ENCODE assay signal across 23 cellular contexts in the genomic region with DNA sequence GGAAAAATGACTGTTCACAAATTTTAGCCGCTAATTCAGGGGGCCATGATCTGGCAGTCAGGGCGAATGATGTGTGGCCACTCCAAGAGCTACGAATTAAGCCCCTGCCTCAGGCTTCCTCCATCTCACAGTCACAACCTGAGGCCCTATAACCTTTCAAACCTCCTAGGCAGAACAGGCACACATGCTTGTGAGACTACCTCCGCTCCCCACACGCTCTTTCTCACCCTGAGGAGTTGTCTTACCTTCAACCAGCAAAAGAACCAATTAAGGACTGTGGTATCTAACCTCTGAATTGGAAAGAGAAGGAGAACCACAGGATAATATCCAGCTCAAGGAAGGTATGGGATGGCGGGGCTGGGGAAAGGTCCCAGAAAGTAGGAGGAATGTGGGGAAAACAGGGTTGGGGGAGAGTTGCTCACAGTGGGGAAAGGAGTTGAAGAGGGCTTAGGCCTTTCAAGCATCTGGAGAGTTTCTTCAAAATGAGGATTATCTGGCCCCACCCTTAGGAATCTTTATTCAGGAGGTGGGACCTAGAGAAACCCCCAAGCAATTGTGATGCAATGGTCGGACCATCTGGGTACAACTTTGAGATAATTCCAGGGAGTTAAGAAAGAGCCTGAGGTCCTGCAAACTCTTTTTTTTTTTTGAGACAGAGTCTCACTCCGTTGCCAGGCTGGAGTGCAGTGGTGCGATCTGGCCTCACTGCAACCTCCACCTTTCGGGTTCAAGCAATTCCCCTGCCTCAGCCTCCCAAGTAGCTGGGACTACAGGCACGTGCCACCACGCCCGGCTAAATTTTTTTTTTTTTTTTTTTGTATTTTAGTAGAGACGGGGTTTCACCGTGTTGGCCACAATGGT. TPM values are rescaled to one million over a fixed set of nuclear protein-coding genes. Genes with fewer than 3 reads are reported as not detected.
A peak's percentile ranks its signal among the peaks of the same experiment; 100 is the strongest.
DNase-seq lines count a peak whose midpoint lies in the region; ATAC-seq, FAIRE-seq and TF ChIP-seq lines count a peak whose summit lies in the region.
"Had no signal": no experiment of that assay in that cellular context is flagged by ENCODE, and none has a peak within 500 bp of the region (broad histone marks: within the 10 kb centered on the region; RNA-seq: fewer than 3 reads in every experiment).

No MANE protein-coding gene starts in this region.

- no peaks in the 10 kb centered on the region for H3K27me3 Mint-ChIP-seq in WTC11 (ENCODE audit: low read depth)

- H3K9me3 ChIP-seq in HEK293 (ENCODE audit: control insufficient read depth, insufficient read depth, low read depth, low read length) (no peaks in the 10 kb centered on the region), iPS-18a (ENCODE audit: control insufficient read depth, low read depth, low read length) (no peaks in the 10 kb centered on the region), small intestine (ENCODE audit: control insufficient read depth, low read depth) (no peaks in the 10 kb centered on the region)
- H3K9me3 ChIP-seq: BE2C had no signal

- H3K9ac ChIP-seq in iPS-18a (ENCODE audit: low read length), result peak overlapping the region; percentile 41

- peaks cover 24% of the 10 kb centered on the region for H3K36me3 Mint-ChIP-seq in WTC11
- H3K36me3 Mint-ChIP-seq: activated naive CD8-positive, alpha-beta T cell; IgD-negative memory B cell had no signal

- no peak for DNase-seq in WTC11 (ENCODE audit: low spot score)
- DNase-seq in small intestine, result no peak
- DNase-seq in hippocampal formation (lab: John Stamatoyannopoulos, UW), result no peak
- DNase-seq in midbrain (lab: John Stamatoyannopoulos, UW), result no peak
- DNase-seq in AG20443 (ENCODE audit: low spot score), result no peak
- DNase-seq: activated CD4-positive, alpha-beta T cell treated with anti-CD3 and anti-CD28 coated beads, Interleukin-2, amount 50 U/mL, for 1 hour; activated T-cell treated with anti-CD3 and anti-CD28 coated beads, Interleukin-2, amount 50 U/mL, for 4 hours; BE2C; brain microvascular endothelial cell; GDM1; MV-4-11; NCI-H2029; NCI-H526; stimulated activated CD4-positive, alpha-beta T cell treated with anti-CD3 and anti-CD28 coated beads, Interleukin-4, amount 100 ng/mL, for 4 hours; stimulated activated CD8-positive, alpha-beta memory T cell treated with anti-CD3 and anti-CD28 coated beads, Interleukin-4, amount 100 ng/mL, for 48 hours; T1000 had no signal

- H3K9me3 Mint-ChIP-seq in WTC11, result no peaks in the 10 kb centered on the region
- H3K9me3 Mint-ChIP-seq: activated T-cell treated with anti-CD3 and anti-CD28 coated beads, Interleukin-2, amount 50 U/mL, for 4 hours had no signal

- POLR2A ChIA-PET in HEK293 (lab: Yijun Ruan, JAX) (no interaction called here), WTC11 (lab: Charles Lee) (interaction anchor here (0.6 to 1.0 kb wide), 3 partner anchors 15 to 27 kb away, joined by 3 to 5 read pairs (median 4); no protein-coding TSS in a partner anchor)

- TF ChIP-seq CTCF in HEK293 (tag by site-specific recombination; IDR thresholded peaks at IDR 0.05), result no peak
- no peak for TF ChIP-seq CTCF in WTC11 (IDR thresholded peaks at IDR 0.05)

- CTCF ChIA-PET in HEK293 (lab: Yijun Ruan, JAX) (interaction anchor here (0.7 kb wide), 3 partner anchors 8 to 57 kb away, joined by 3 to 5 read pairs (median 3); no protein-coding TSS in a partner anchor), WTC11 (lab: Charles Lee) (interaction anchor here (0.6 to 1.2 kb wide), 4 partner anchors 34 to 191 kb away, joined by 3 to 4 read pairs (median 3); no protein-coding TSS in a partner anchor)

- no peak for FAIRE-seq in small intestine (lab: Jason Lieb, UNC)
- FAIRE-seq: D721Med, GM12891 had no signal

- H3K4me3 ChIP-seq in HEK293 (ENCODE audit: low read depth, low read length) (no peak overlapping the region), iPS-18a (ENCODE audit: low read length) (peak overlapping the region; percentile 32), small intestine (ENCODE audit: low read depth in 1 of 2, low read length in 2 of 2) (no peak overlapping the region)

- ATAC-seq in WTC11, result peak; percentile 45
- ATAC-seq: activated T-cell treated with anti-CD3 and anti-CD28 coated beads, Interleukin-2, amount 50 U/mL, for 4 hours had no signal

- H3K27ac ChIP-seq in HEK293 (ENCODE audit: extremely low read depth, low read depth, low read length) (no peak overlapping the region), iPS-18a (ENCODE audit: low read length) (peak overlapping the region; percentile 89), small intestine (ENCODE audit: low read depth in 1 of 2, low read length in 1 of 2) (peak overlapping the region; percentile 40 to 52)
- H3K27ac ChIP-seq: brain microvascular endothelial cell had no signal

- H3K27ac Mint-ChIP-seq in WTC11, result peak overlapping the region; percentile 95
- H3K27ac Mint-ChIP-seq: activated naive CD8-positive, alpha-beta T cell; IgD-negative memory B cell had no signal

- H3K36me3 ChIP-seq in HEK293 (ENCODE audit: control insufficient read depth in 2 of 2, insufficient read depth in 1 of 2, low read length in 2 of 2), result no peaks in the 10 kb centered on the region
- H3K36me3 ChIP-seq in iPS-18a (ENCODE audit: control insufficient read depth, low read depth, low read length), result peaks cover 19% of the 10 kb centered on the region
- H3K36me3 ChIP-seq in small intestine (ENCODE audit: control insufficient read depth in 2 of 2, insufficient read depth in 2 of 2, low read length in 2 of 2), result peaks cover 0 to 4% of the 10 kb centered on the region in 2 donors
- H3K36me3 ChIP-seq: brain microvascular endothelial cell had no signal

- H3K27me3 ChIP-seq in iPS-18a (ENCODE audit: control insufficient read depth, insufficient read depth, low read length) (no peaks in the 10 kb centered on the region), small intestine (ENCODE audit: control insufficient read depth in 2 of 2, insufficient read depth in 2 of 2, low read length in 2 of 2) (peaks cover 0 to 18% of the 10 kb centered on the region in 2 donors)
- H3K27me3 ChIP-seq: dorsolateral prefrontal cortex had no signal

- peak overlapping the region; percentile 41 for H3K4me3 Mint-ChIP-seq in WTC11
- H3K4me3 Mint-ChIP-seq: activated naive CD8-positive, alpha-beta T cell; activated T-cell treated with anti-CD3 and anti-CD28 coated beads, Interleukin-2, amount 50 U/mL, for 4 hours had no signal

- H3K4me1 ChIP-seq in HEK293 (ENCODE audit: control insufficient read depth, insufficient read depth, low read length), result peaks cover 3% of the 10 kb centered on the region; the same call in 1 of the 2 replicates
- peaks cover 44% of the 10 kb centered on the region for H3K4me1 ChIP-seq in iPS-18a (ENCODE audit: control insufficient read depth, low read depth, low read length)
- peaks cover 10 to 19% of the 10 kb centered on the region in 2 donors for H3K4me1 ChIP-seq in small intestine (ENCODE audit: control insufficient read depth in 2 of 2, insufficient read depth in 1 of 2, low read depth in 1 of 2, low read length in 1 of 2)
- H3K4me1 ChIP-seq: BE2C had no signal

- H3K4me1 Mint-ChIP-seq in WTC11, result peaks cover 62% of the 10 kb centered on the region

- WGBS in small intestine, 3 donors, result 59 to 64% (median 61%) methylated on average over 11 to 15 of the region's 15 CpGs

TF ChIP-seq in HEK293, 187 proteins besides CTCF, POLR2A, EP300 and RAD21:
- no peak for TF ChIP-seq SP3 (tag by site-specific recombination; IDR thresholded peaks at IDR 0.05)
- peak; percentile 64; the same call in 1 of the 2 replicates for TF ChIP-seq PRDM1 (tag by site-specific recombination; IDR thresholded peaks at IDR 0.05)
- TF ChIP-seq, protein P1, sequence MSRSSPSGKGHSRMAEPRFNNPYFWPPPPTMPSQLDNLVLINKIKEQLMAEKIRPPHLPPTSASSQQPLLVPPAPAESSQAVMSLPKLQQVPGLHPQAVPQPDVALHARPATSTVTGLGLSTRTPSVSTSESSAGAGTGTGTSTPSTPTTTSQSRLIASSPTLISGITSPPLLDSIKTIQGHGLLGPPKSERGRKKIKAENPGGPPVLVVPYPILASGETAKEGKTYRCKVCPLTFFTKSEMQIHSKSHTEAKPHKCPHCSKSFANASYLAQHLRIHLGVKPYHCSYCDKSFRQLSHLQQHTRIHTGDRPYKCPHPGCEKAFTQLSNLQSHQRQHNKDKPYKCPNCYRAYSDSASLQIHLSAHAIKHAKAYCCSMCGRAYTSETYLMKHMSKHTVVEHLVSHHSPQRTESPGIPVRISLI (tag by site-specific recombination; IDR thresholded peaks at IDR 0.05), result 0 out of 2 replicates have a peak, but pooled peaks have one; percentile 24

TF ChIP-seq in WTC11, 78 proteins besides CTCF, POLR2A, EP300 and RAD21 (continues in another document):
- TF ChIP-seq, protein P2, sequence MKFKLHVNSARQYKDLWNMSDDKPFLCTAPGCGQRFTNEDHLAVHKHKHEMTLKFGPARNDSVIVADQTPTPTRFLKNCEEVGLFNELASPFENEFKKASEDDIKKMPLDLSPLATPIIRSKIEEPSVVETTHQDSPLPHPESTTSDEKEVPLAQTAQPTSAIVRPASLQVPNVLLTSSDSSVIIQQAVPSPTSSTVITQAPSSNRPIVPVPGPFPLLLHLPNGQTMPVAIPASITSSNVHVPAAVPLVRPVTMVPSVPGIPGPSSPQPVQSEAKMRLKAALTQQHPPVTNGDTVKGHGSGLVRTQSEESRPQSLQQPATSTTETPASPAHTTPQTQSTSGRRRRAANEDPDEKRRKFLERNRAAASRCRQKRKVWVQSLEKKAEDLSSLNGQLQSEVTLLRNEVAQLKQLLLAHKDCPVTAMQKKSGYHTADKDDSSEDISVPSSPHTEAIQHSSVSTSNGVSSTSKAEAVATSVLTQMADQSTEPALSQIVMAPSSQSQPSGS (CRISPR knock-in tag; IDR thresholded peaks at IDR 0.05; ENCODE audit: borderline replicate concordance, low read depth), result no peak
- no peak for TF ChIP-seq NR3C1 (CRISPR knock-in tag; conservative IDR thresholded peaks at IDR 0.05; ENCODE audit: low read depth)
- TF ChIP-seq GTF2I (CRISPR knock-in tag; conservative IDR thresholded peaks at IDR 0.05), result peak; percentile 59; the same call in 1 of the 2 replicates
- 0 out of 2 replicates have a peak, but pooled peaks have one; percentile 27 for TF ChIP-seq SP1 (CRISPR knock-in tag; conservative IDR thresholded peaks at IDR 0.05)
- TF ChIP-seq, protein P3, sequence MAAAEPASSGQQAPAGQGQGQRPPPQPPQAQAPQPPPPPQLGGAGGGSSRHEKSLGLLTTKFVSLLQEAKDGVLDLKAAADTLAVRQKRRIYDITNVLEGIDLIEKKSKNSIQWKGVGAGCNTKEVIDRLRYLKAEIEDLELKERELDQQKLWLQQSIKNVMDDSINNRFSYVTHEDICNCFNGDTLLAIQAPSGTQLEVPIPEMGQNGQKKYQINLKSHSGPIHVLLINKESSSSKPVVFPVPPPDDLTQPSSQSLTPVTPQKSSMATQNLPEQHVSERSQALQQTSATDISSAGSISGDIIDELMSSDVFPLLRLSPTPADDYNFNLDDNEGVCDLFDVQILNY (CRISPR knock-in tag; IDR thresholded peaks at IDR 0.05), result no peak

RNA-seq across cellular contexts. Expression of a gene that starts 5.5 kb away (rescaled TPM):
- total RNA-seq in WTC11 (2021), result 105 to 108 TPM (median 108 TPM) in 3 replicates
- 10 to 100 TPM; 15.7 to 43.9 (median 15.9) TPM for polyA plus RNA-seq in small intestine

RNA-seq across cellular contexts. Expression of a gene that starts 50.9 kb away (rescaled TPM):
- total RNA-seq in WTC11 (2021), result 79.3 to 83.8 TPM (median 81.5 TPM) in 3 replicates
- polyA plus RNA-seq in small intestine, result 10 to 100 TPM; 32.2 to 45.4 (median 43.5) TPM
